ENCODE assay signal across 19 cellular contexts in the genomic region with DNA sequence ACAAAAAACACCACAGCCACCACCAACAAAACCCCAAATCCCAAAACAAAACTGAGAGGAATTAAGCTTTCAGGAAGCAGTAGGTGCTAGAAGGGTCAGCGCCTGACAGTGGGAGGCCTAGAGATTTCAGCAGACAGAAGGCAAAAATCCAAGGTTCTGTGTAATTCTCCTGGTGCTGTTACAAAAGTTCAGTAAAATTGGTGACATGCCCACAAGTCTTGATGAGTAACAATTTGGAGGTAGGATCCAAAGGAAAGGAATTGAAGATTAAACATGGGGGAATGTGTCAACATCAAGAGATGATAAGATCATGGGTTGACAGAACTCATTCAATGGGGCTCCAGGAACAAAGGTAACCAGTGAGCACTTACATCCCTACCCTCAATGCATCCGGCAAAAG.
"Had no signal": no experiment of that assay in that cellular context is flagged by ENCODE, and none has a peak within 500 bp of the region (broad histone marks: within the 10 kb centered on the region; RNA-seq: fewer than 3 reads in every experiment).

No MANE protein-coding gene starts in this region.

- H3K36me3 ChIP-seq: gastrocnemius medialis, sigmoid colon, upper lobe of left lung had no signal

- ATAC-seq: activated CD4-positive, CD25-positive, alpha-beta regulatory T cell treated with anti-CD3 and anti-CD28 coated beads, Interleukin-2, amount 50 U/mL, for 24 hours; effector memory CD8-positive, alpha-beta T cell; gastrocnemius medialis; left ventricle myocardium superior; stimulated activated naive CD8-positive, alpha-beta T cell treated with anti-CD3 and anti-CD28 coated beads, Interleukin-15, Interleukin-2, amounts not matched to agents 100 U/mL and 50 U/mL, for 24 hours had no signal

- H3K4me1 ChIP-seq: gastrocnemius medialis, upper lobe of left lung had no signal

- H3K9me3 ChIP-seq: gastrocnemius medialis, sigmoid colon, upper lobe of left lung had no signal

- H3K27me3 ChIP-seq: gastrocnemius medialis, sigmoid colon, upper lobe of left lung had no signal

- DNase-seq: activated CD4-positive, alpha-beta memory T cell treated with anti-CD3 and anti-CD28 coated beads for 36 hours; activated gamma-delta T cell treated with Interleukin-2 at 50 U/mL for 16 hours; activated naive CD8-positive, alpha-beta T cell treated with anti-CD3 and anti-CD28 coated beads for 36 hours; activated T-cell treated with anti-CD3 and anti-CD28 coated beads, Interleukin-2, amount 50 U/mL, for 48 hours; anterior cingulate cortex; central memory CD4-positive, alpha-beta T cell; effector memory CD8-positive, alpha-beta T cell; gastrocnemius medialis; left ventricle myocardium superior; mesendoderm; nephron progenitor cell; sigmoid colon; stimulated activated CD4-positive, alpha-beta T cell treated with anti-CD3 and anti-CD28 coated beads, Interleukin-4, amount 100 ng/mL, for 1 hour; stimulated activated CD8-positive, alpha-beta memory T cell treated with anti-CD3 and anti-CD28 coated beads, Interleukin-4, amount 100 ng/mL, for 48 hours; stimulated activated naive CD8-positive, alpha-beta T cell treated with anti-CD3 and anti-CD28 coated beads, Interleukin-15, Interleukin-2, amounts not matched to agents 100 U/mL and 50 U/mL, for 24 hours; T-helper 2 cell; upper lobe of left lung had no signal

- H3K4me3 ChIP-seq: gastrocnemius medialis, sigmoid colon, upper lobe of left lung had no signal

- H3K27ac ChIP-seq: epithelial cell of prostate, gastrocnemius medialis, sigmoid colon, upper lobe of left lung had no signal
